ENCODE assay signal across 12 cellular contexts in genomic region chr1:167431261-167431908, GRCh38.
DNase-seq lines count a peak whose midpoint lies in the region; ATAC-seq and TF ChIP-seq lines count a peak whose summit lies in the region.
"Had no signal": no experiment of that assay in that cellular context is flagged by ENCODE, and none has a peak within 500 bp of the region (broad histone marks: within the 10 kb centered on the region; RNA-seq: fewer than 3 reads in every experiment).

No MANE protein-coding gene starts in this region.

- H3K27me3 Mint-ChIP-seq in T-helper 17 cell, result no peaks in the 10 kb centered on the region

- peaks cover 45% of the 10 kb centered on the region for H3K4me1 Mint-ChIP-seq in T-helper 17 cell

- DNase-seq in GM10266 (ENCODE audit: extremely low spot score) (peak; percentile 59), T-helper 17 cell (no peak), mesenteric fat pad (ENCODE audit: low spot score) (peak; percentile 68), upper lobe of right lung (no peak)
- DNase-seq in activated effector memory CD4-positive, alpha-beta T cell treated with Interleukin-2 at 50 U/mL for 16 hours, result no peak
- DNase-seq: activated CD4-positive, alpha-beta T cell treated with anti-CD3 and anti-CD28 coated beads for 4 hours; GDM1; PC-9; tibial artery had no signal

- H3K4me3 Mint-ChIP-seq in T-helper 17 cell, result peak overlapping the region; percentile 65

- TF ChIP-seq CTCF in GM10266 (IDR thresholded peaks at IDR 0.05; ENCODE audit: control insufficient read depth, insufficient read depth, low read depth, missing control alignments) (no peak), upper lobe of right lung (IDR thresholded peaks at IDR 0.05) (no peak)

- peak; percentile 36 for ATAC-seq in GM19463 (IDR thresholded peaks at IDR 0.05; ENCODE audit: unreplicated experiment)
- peak; percentile 13 for ATAC-seq in T-helper 17 cell
- no peak for ATAC-seq in GM18511 (IDR thresholded peaks at IDR 0.05; ENCODE audit: unreplicated experiment)
- ATAC-seq in upper lobe of right lung, result no peak
- ATAC-seq: gastroesophageal sphincter had no signal

- H3K36me3 Mint-ChIP-seq in T-helper 17 cell (ENCODE audit: low read depth), result peaks cover 5% of the 10 kb centered on the region

- intact Hi-C loops in upper lobe of right lung (cut with DNase I), result no loop called here

- H3K27me3 ChIP-seq in upper lobe of right lung, result no peaks in the 10 kb centered on the region
- H3K27me3 ChIP-seq: tibial artery had no signal

- H3K27ac Mint-ChIP-seq in T-helper 17 cell, result peak overlapping the region; percentile 87

- H3K9me3 ChIP-seq in T-helper 17 cell (ENCODE audit: control insufficient read depth, low read length, poor library complexity, severe bottlenecking) (no peaks in the 10 kb centered on the region), upper lobe of right lung (no peaks in the 10 kb centered on the region)
- H3K9me3 ChIP-seq: gastroesophageal sphincter, tibial artery had no signal

- no peaks in the 10 kb centered on the region for H3K36me3 ChIP-seq in upper lobe of right lung
- H3K36me3 ChIP-seq: gastroesophageal sphincter, tibial artery had no signal

- H3K4me1 ChIP-seq in upper lobe of right lung, result no peaks in the 10 kb centered on the region
- H3K4me1 ChIP-seq: gastroesophageal sphincter, tibial artery had no signal

- no peak overlapping the region for H3K27ac ChIP-seq in upper lobe of right lung
- H3K27ac ChIP-seq: gastroesophageal sphincter, PC-9, tibial artery had no signal

- H3K4me3 ChIP-seq in upper lobe of right lung, result no peak overlapping the region
- H3K4me3 ChIP-seq: gastroesophageal sphincter, PC-9, tibial artery had no signal

Comparison
In these comparisons a context has a peak if more than half of its experiments do, and no peak if none do; other contexts are left out.
1. DNase-seq: peak in GM10266 (single experiment) and mesenteric fat pad (single experiment); none in T-helper 17 cell (0 of 3), activated effector memory CD4-positive, alpha-beta T cell treated with Interleukin-2 at 50 U/mL for 16 hours (single experiment) and upper lobe of right lung (single experiment).
2. ATAC-seq: peak in GM19463 (single experiment) and T-helper 17 cell (single experiment); none in GM18511 (single experiment) and upper lobe of right lung (single experiment).